In genomic region chr7:23013715-23014649, GRCh38 we compare ENCODE assay signal across 8 cellular contexts. TPM values are rescaled to one million over a fixed set of nuclear protein-coding genes. Genes with fewer than 3 reads are reported as not detected.
DNase-seq lines count a peak whose midpoint lies in the region; ATAC-seq and TF ChIP-seq lines count a peak whose summit lies in the region.

TSS of gene HYCC1 (minus strand) at chr7:23014130. CDS start at chr7:22991111, 23,019 bp downstream.

- peak; percentile 96 for ATAC-seq in HG03442 (IDR thresholded peaks at IDR 0.05; ENCODE audit: unreplicated experiment)
- peak; percentile 99 for ATAC-seq in activated CD4-positive, alpha-beta T cell treated with anti-CD3 and anti-CD28 coated beads for 36 hours

- POLR2A ChIA-PET in BJ (lab: Charles Lee): no interaction called here
- POLR2A ChIA-PET in activated CD4-positive, alpha-beta T cell treated with anti-CD3 and anti-CD28 coated beads for 36 hours (lab: Charles Lee): interaction anchor here (0.6 kb wide), 1 partner anchor 34 kb away, joined by 3 read pairs; no protein-coding TSS in a partner anchor

- H3K4me3 ChIP-seq in BJ (ENCODE audit: low read depth, low read length): peak within 1 kb of the TSS; percentile 90

- no peaks in the 10 kb centered on the region for H3K27me3 ChIP-seq in BJ (ENCODE audit: control insufficient read depth, insufficient read depth, low read length)

- peak within 1 kb of the TSS; percentile 92 for H3K4me3 Mint-ChIP-seq in activated CD4-positive, alpha-beta T cell treated with anti-CD3 and anti-CD28 coated beads for 36 hours

- H3K9me3 Mint-ChIP-seq in activated CD4-positive, alpha-beta T cell treated with anti-CD3 and anti-CD28 coated beads for 36 hours (ENCODE audit: low read depth): no peaks in the 10 kb centered on the region

- DNase-seq in BJ (ENCODE audit: low read depth) (peak; percentile 91), GM19238 (ENCODE audit: insufficient read length, low spot score) (peak; percentile 84), NCI-H510A treated with DMSO at 0.1 percent for 48 hours (lab: John Stamatoyannopoulos, UW) (peak; percentile 98), kidney tubule cell (ENCODE audit: low spot score) (peak; percentile 99)
- peak; percentile 99 for DNase-seq in activated CD4-positive, alpha-beta T cell treated with anti-CD3 and anti-CD28 coated beads for 36 hours
- peak; percentile 93 to 99 (median 98) for DNase-seq in stimulated activated CD4-positive, alpha-beta T cell treated with anti-CD3 and anti-CD28 coated beads, Interleukin-1b, Interleukin-23, amount 100 ng/mL, for 24 hours (ENCODE audit: low read depth in 4 of 4, low spot score in 1 of 4)

- no peaks in the 10 kb centered on the region for H3K36me3 ChIP-seq in BJ (ENCODE audit: control insufficient read depth, insufficient read depth, low read length)

- CTCF ChIA-PET in BJ (lab: Yijun Ruan, JAX): interaction anchor here (0.5 to 1.6 kb wide), 2 partner anchors 30 to 1069 kb away, joined by 3 to 6 read pairs; partner anchors contain the start of gene CDCA7L
- CTCF ChIA-PET in activated CD4-positive, alpha-beta T cell treated with anti-CD3 and anti-CD28 coated beads for 36 hours (lab: Charles Lee): interaction anchor here (0.7 to 6.3 kb wide), 2 partner anchors 41 to 93 kb away, joined by 4 to 34 read pairs; no protein-coding TSS in a partner anchor

- peaks cover 24% of the 10 kb centered on the region for H3K4me1 Mint-ChIP-seq in activated CD4-positive, alpha-beta T cell treated with anti-CD3 and anti-CD28 coated beads for 36 hours

- no peaks in the 10 kb centered on the region for H3K36me3 Mint-ChIP-seq in activated CD4-positive, alpha-beta T cell treated with anti-CD3 and anti-CD28 coated beads for 36 hours (ENCODE audit: low read depth)

- peak within 1 kb of the TSS; percentile 83 for H3K27ac Mint-ChIP-seq in activated CD4-positive, alpha-beta T cell treated with anti-CD3 and anti-CD28 coated beads for 36 hours

- H3K27ac ChIP-seq in cingulate gyrus (ENCODE audit: low read depth, low read length): peak within 1 kb of the TSS; percentile 56

- intact Hi-C loops in activated CD4-positive, alpha-beta T cell treated with anti-CD3 and anti-CD28 coated beads for 36 hours (cut with DNase I, micrococcal nuclease): loop anchor here (1.0 to 5.0 kb wide), 14 partner anchors 41 to 1587 kb away; partner anchors contain the start of genes KLHL7 (in 2 of the 2), TOMM7 (in 2 of the 2), CCDC126 (in 1 of the 2) and IGF2BP3 (in 1 of the 2)

- peaks cover 3% of the 10 kb centered on the region for H3K27me3 Mint-ChIP-seq in activated CD4-positive, alpha-beta T cell treated with anti-CD3 and anti-CD28 coated beads for 36 hours

- peak; percentile 73 for TF ChIP-seq CTCF in BJ (IDR thresholded peaks at IDR 0.05; ENCODE audit: insufficient read depth, low read depth, low read length)

RNA-seq across cellular contexts. Expression of gene HYCC1, which starts in this region (rescaled TPM):
- 39.3 and 69.6 TPM in 2 replicates for polyA plus RNA-seq in BJ (2011; rRNA removed)
- 32.3 and 34.1 TPM in 2 replicates for polyA minus RNA-seq in BJ (2011; rRNA and poly(A)+ RNA removed)
- 10 to 100 TPM; 19.2 to 23.9 TPM for total RNA-seq in activated CD4-positive, alpha-beta T cell treated with anti-CD3 and anti-CD28 coated beads for 36 hours

Comparison
In these comparisons a context has a peak if more than half of its experiments do, and no peak if none do; other contexts are left out.
1. Peak in every context shown above with its lines: DNase-seq, ATAC-seq, H3K4me3 ChIP-seq and H3K27ac ChIP-seq.